ENCODE assay signal across 2 cellular contexts in the genomic region with DNA sequence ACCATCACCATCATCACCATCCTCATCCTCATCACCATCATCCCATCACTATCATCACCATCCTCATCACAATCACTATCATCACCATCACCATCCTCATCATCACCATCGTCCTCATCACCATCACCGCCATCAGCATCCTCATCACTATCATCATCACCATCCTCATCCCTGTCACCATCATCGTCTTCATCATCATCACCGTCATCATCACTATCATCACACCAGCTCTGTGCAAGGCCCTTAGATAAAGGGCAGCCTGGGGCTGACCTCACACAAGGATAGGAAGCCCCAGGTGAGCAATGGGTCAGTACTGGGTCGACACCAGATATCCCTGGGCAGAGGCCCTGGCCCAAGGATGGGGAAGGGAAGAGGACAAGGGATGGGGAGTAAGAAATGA.
TF ChIP-seq lines count a peak whose summit lies in the region.

No MANE protein-coding gene starts in this region.

TF ChIP-seq in HEK293T, 16 proteins besides CTCF, POLR2A, EP300 and RAD21:
- peak; percentile 67 for TF ChIP-seq CTBP1 (IDR thresholded peaks at IDR 0.05; ENCODE audit: borderline replicate concordance)
- TF ChIP-seq SP1 (IDR thresholded peaks at IDR 0.05) = no peak

TF ChIP-seq in H1, 55 proteins besides CTCF, POLR2A, EP300 and RAD21:
- TF ChIP-seq POU5F1 (IDR thresholded peaks at IDR 0.05; ENCODE audit: low read depth, low read length) = no peak
- no peak for TF ChIP-seq CHD1 (IDR thresholded peaks at IDR 0.05; ENCODE audit: low read depth, low read length)
- TF ChIP-seq, protein P1, sequence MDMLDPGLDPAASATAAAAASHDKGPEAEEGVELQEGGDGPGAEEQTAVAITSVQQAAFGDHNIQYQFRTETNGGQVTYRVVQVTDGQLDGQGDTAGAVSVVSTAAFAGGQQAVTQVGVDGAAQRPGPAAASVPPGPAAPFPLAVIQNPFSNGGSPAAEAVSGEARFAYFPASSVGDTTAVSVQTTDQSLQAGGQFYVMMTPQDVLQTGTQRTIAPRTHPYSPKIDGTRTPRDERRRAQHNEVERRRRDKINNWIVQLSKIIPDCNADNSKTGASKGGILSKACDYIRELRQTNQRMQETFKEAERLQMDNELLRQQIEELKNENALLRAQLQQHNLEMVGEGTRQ (IDR thresholded peaks at IDR 0.05; ENCODE audit: low read length) = no peak
